ENCODE assay signal across 11 cellular contexts in the genomic region with DNA sequence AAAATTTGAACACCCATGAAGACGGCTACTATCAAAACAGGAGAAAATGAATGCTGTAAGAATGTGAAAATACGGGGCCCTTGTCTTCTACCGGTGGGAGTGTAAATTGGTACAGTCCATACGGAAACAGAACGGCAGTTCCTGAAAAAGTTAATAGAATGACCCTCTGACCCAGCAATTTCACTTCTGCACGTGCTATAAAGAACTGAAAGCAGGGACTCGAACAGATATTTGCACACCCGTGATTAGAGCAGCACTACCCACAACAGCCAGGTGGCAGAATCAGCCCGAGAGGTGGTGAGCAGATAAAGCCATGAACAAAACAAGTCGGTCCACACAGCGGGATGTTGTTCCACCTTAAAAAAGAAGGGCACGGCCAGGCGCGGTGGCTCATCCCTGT. TPM values are rescaled to one million over a fixed set of nuclear protein-coding genes. Genes with fewer than 3 reads are reported as not detected.
DNase-seq lines count a peak whose midpoint lies in the region; ATAC-seq and TF ChIP-seq lines count a peak whose summit lies in the region.
"Had no signal": no experiment of that assay in that cellular context is flagged by ENCODE, and none has a peak within 500 bp of the region (broad histone marks: within the 10 kb centered on the region; RNA-seq: fewer than 3 reads in every experiment).

No MANE protein-coding gene starts in this region.

- in situ Hi-C loops in KBM-7 (cut with MboI; ENCODE audit: low pct_unique_long_range_greater_than_20kb, low sequenced_read_pairs) = no loop called here

- POLR2A ChIA-PET in GM10248 (lab: Yijun Ruan, JAX) = no interaction called here

- no peaks in the 10 kb centered on the region for H3K4me1 Mint-ChIP-seq in effector memory CD8-positive, alpha-beta T cell (ENCODE audit: low read depth in 2 of 2)
- H3K4me1 Mint-ChIP-seq: central memory CD8-positive, alpha-beta T cell had no signal

- intact Hi-C loops in head of caudate nucleus (cut with DNase I) = loop anchor here (10.0 kb wide), 1 partner anchor 140 kb away; no protein-coding TSS in a partner anchor

- no peaks in the 10 kb centered on the region for H3K9me3 Mint-ChIP-seq in effector memory CD8-positive, alpha-beta T cell
- H3K9me3 Mint-ChIP-seq: central memory CD8-positive, alpha-beta T cell had no signal

- DNase-seq in GM10248 (ENCODE audit: extremely low spot score) (peak; percentile 75), KBM-7 (no peak), SJCRH30 (no peak), head of caudate nucleus (no peak)
- no peak for DNase-seq in effector memory CD8-positive, alpha-beta T cell
- DNase-seq: activated CD4-positive, CD25-positive, alpha-beta regulatory T cell; stimulated activated CD4-positive, alpha-beta T cell treated with anti-CD3 and anti-CD28 coated beads, Interleukin-4, amount 100 ng/mL, for 4 hours had no signal

- H3K27ac Mint-ChIP-seq in effector memory CD8-positive, alpha-beta T cell = no peak overlapping the region

- no peaks in the 10 kb centered on the region for H3K9me3 ChIP-seq in SJCRH30 (replicated peaks)

- H3K4me3 Mint-ChIP-seq in effector memory CD8-positive, alpha-beta T cell = no peak overlapping the region
- H3K4me3 Mint-ChIP-seq: central memory CD8-positive, alpha-beta T cell had no signal

- H3K27ac ChIP-seq in SJCRH30 = no peak overlapping the region

- H3K4me1 ChIP-seq in SJCRH30 = peaks cover 12% of the 10 kb centered on the region

- no peaks in the 10 kb centered on the region for H3K36me3 Mint-ChIP-seq in effector memory CD8-positive, alpha-beta T cell (ENCODE audit: insufficient read depth)

- peaks cover 0 to under 1% of the 10 kb centered on the region in 2 donors for H3K27me3 Mint-ChIP-seq in effector memory CD8-positive, alpha-beta T cell

- no peaks in the 10 kb centered on the region for H3K27me3 ChIP-seq in SJCRH30

- CTCF ChIA-PET in GM10248 (lab: Yijun Ruan, JAX) = interaction anchor here (1.2 to 2.2 kb wide), 4 partner anchors 9 to 40 kb away, joined by 4 to 9 read pairs (median 6); no protein-coding TSS in a partner anchor

- TF ChIP-seq CTCF in GM10248 (IDR thresholded peaks at IDR 0.05; ENCODE audit: control extremely low read depth, extremely low read depth, low read depth, missing control alignments) = peak; percentile 27

- no peaks in the 10 kb centered on the region for H3K36me3 ChIP-seq in SJCRH30

- ATAC-seq in GM19468 (IDR thresholded peaks at IDR 0.05; ENCODE audit: extremely low read depth, unreplicated experiment) (peak; percentile 46), HG03558 (IDR thresholded peaks at IDR 0.05; ENCODE audit: extremely low read depth, unreplicated experiment) (peak; percentile 49), GM19328 (IDR thresholded peaks at IDR 0.05; ENCODE audit: unreplicated experiment) (no peak)
- peak; percentile 49 for ATAC-seq in effector memory CD8-positive, alpha-beta T cell (replicated peaks)

- no peak overlapping the region for H3K4me3 ChIP-seq in SJCRH30

RNA-seq across cellular contexts. Expression of gene SLC12A7, which starts 22.6 kb away (rescaled TPM):
- total RNA-seq in SJCRH30 (2014; rRNA removed; shearing (Covaris generic)) = 11.5 and 12.0 TPM in 2 replicates
